Comparison of ENCODE assay signal across 1 cellular context in the genomic region with DNA sequence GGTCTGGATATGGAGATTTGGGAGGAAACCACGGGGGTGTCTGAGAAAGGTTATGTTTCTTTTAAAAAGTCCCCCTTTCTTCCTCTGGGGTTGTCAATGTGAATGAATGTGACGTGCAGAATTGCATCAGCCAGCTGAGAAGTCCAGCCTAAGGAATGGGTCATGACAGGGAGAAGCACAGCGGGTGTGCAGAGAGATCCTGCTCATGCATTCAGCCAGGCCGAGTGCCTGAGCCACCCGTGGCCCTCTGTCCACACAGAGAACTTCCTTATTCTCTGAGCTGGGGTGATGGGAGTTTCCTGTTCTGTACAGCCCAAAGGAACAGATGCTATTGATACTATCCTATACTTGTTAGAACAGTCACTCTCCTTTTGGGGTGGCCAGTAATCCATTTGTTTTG.
A peak's percentile ranks its signal among the peaks of the same experiment; 100 is the strongest.
TF ChIP-seq lines count a peak whose summit lies in the region.

No MANE protein-coding gene starts in this region.

TF ChIP-seq in K562, 482 proteins besides CTCF, POLR2A, EP300 and RAD21 (continued from another document):
- TF ChIP-seq L3MBTL2 (IDR thresholded peaks at IDR 0.05) (no peak), CTBP1 (IDR thresholded peaks at IDR 0.05; ENCODE audit: borderline replicate concordance) (no peak), HNRNPH1 (optimal IDR thresholded peaks at IDR 0.05; ENCODE audit: low read depth, low read length) (no peak), CHCHD3 (CRISPR knock-in tag; IDR thresholded peaks at IDR 0.05) (no peak), EZH2 (IDR thresholded peaks at IDR 0.05; ENCODE audit: borderline replicate concordance, low read depth, low read length) (no peak), FOXA1 (IDR thresholded peaks at IDR 0.05; ENCODE audit: borderline replicate concordance) (no peak), NRF1 (conservative IDR thresholded peaks at IDR 0.05 in 1 of 2, IDR thresholded peaks at IDR 0.05 in 1 of 2) (0 out of 4 replicates have a peak, but pooled peaks of 1 of the 2 experiments have one; percentile 22), SRSF7 (optimal IDR thresholded peaks at IDR 0.05; ENCODE audit: low read depth, low read length) (no peak), MCM3 (IDR thresholded peaks at IDR 0.05) (no peak), FOXA3 (CRISPR knock-in tag; conservative IDR thresholded peaks at IDR 0.05 in 1 of 2, IDR thresholded peaks at IDR 0.05 in 1 of 2) (peak; percentile 12 to 30; a peak in 1 of 4 replicates)
- TF ChIP-seq, protein P1, sequence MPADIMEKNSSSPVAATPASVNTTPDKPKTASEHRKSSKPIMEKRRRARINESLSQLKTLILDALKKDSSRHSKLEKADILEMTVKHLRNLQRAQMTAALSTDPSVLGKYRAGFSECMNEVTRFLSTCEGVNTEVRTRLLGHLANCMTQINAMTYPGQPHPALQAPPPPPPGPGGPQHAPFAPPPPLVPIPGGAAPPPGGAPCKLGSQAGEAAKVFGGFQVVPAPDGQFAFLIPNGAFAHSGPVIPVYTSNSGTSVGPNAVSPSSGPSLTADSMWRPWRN (IDR thresholded peaks at IDR 0.05; ENCODE audit: low read depth): no peak
- TF ChIP-seq, protein P2, sequence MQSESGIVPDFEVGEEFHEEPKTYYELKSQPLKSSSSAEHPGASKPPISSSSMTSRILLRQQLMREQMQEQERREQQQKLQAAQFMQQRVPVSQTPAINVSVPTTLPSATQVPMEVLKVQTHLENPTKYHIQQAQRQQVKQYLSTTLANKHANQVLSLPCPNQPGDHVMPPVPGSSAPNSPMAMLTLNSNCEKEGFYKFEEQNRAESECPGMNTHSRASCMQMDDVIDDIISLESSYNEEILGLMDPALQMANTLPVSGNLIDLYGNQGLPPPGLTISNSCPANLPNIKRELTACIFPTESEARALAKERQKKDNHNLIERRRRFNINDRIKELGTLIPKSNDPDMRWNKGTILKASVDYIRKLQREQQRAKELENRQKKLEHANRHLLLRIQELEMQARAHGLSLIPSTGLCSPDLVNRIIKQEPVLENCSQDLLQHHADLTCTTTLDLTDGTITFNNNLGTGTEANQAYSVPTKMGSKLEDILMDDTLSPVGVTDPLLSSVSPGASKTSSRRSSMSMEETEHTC (IDR thresholded peaks at IDR 0.05): no peak
- TF ChIP-seq, protein P3, sequence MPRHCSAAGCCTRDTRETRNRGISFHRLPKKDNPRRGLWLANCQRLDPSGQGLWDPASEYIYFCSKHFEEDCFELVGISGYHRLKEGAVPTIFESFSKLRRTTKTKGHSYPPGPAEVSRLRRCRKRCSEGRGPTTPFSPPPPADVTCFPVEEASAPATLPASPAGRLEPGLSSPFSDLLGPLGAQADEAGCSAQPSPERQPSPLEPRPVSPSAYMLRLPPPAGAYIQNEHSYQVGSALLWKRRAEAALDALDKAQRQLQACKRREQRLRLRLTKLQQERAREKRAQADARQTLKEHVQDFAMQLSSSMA (CRISPR knock-in tag; IDR thresholded peaks at IDR 0.05): no peak
- TF ChIP-seq, protein P4, sequence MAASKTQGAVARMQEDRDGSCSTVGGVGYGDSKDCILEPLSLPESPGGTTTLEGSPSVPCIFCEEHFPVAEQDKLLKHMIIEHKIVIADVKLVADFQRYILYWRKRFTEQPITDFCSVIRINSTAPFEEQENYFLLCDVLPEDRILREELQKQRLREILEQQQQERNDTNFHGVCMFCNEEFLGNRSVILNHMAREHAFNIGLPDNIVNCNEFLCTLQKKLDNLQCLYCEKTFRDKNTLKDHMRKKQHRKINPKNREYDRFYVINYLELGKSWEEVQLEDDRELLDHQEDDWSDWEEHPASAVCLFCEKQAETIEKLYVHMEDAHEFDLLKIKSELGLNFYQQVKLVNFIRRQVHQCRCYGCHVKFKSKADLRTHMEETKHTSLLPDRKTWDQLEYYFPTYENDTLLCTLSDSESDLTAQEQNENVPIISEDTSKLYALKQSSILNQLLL (CRISPR knock-in tag; IDR thresholded peaks at IDR 0.05; ENCODE audit: borderline replicate concordance): no peak
